In genomic region chr21:14607262-14607661, GRCh38 we compare ENCODE assay signal across 31 cellular contexts.
"Had no signal": no experiment of that assay in that cellular context is flagged by ENCODE, and none has a peak within 500 bp of the region (broad histone marks: within the 10 kb centered on the region; RNA-seq: fewer than 3 reads in every experiment).

No MANE protein-coding gene starts in this region.

- DNase-seq: activated CD4-positive, alpha-beta memory T cell treated with anti-CD3 and anti-CD28 coated beads, Interleukin-2, amount 10 ng/mL, durations not matched to agents 7 days and 5 days; activated CD4-positive, alpha-beta T cell treated with anti-CD3 and anti-CD28 coated beads for 1 hour; activated CD4-positive, alpha-beta T cell treated with anti-CD3 and anti-CD28 coated beads for 4 hours; activated CD4-positive, alpha-beta T cell treated with anti-CD3 and anti-CD28 coated beads, Interleukin-2, amount 10 ng/mL, durations not matched to agents 7 days and 5 days; activated CD4-positive, alpha-beta T cell treated with anti-CD3 and anti-CD28 coated beads, Interleukin-2, amount 50 U/mL, for 4 hours; activated CD8-positive, alpha-beta memory T cell treated with anti-CD3 and anti-CD28 coated beads, Interleukin-2, amount 50 U/mL, for 48 hours; activated gamma-delta T cell; activated naive CD4-positive, alpha-beta T cell; activated naive CD4-positive, alpha-beta T cell treated with anti-CD3 and anti-CD28 coated beads, Interleukin-2, amount 10 ng/mL, durations not matched to agents 7 days and 5 days; activated naive CD8-positive, alpha-beta T cell treated with anti-CD3 and anti-CD28 coated beads, Interleukin-2, amount 10 ng/mL, durations not matched to agents 7 days and 5 days; activated T-cell treated with anti-CD3 and anti-CD28 coated beads for 4 hours; activated T-cell treated with anti-CD3 and anti-CD28 coated beads, Interleukin-2, amount 50 U/mL, for 24 hours; activated T-cell treated with anti-CD3 and anti-CD28 coated beads, Interleukin-2, amount 50 U/mL, for 72 hours; brain microvascular endothelial cell; dermis blood vessel endothelial cell; effector CD4-positive, alpha-beta T cell; effector memory CD8-positive, alpha-beta T cell; esophagus squamous epithelium; foreskin melanocyte; heart right ventricle; T-helper 1 cell; T-helper 17 cell had no signal

- H3K27me3 Mint-ChIP-seq: activated CD4-positive, alpha-beta memory T cell treated with anti-CD3 and anti-CD28 coated beads, Interleukin-2, amount 10 ng/mL, durations not matched to agents 7 days and 5 days; activated CD4-positive, alpha-beta T cell treated with anti-CD3 and anti-CD28 coated beads, Interleukin-2, amount 10 ng/mL, durations not matched to agents 7 days and 5 days; activated naive CD4-positive, alpha-beta T cell treated with anti-CD3 and anti-CD28 coated beads, Interleukin-2, amount 10 ng/mL, durations not matched to agents 7 days and 5 days; activated naive CD8-positive, alpha-beta T cell treated with anti-CD3 and anti-CD28 coated beads, Interleukin-2, amount 10 ng/mL, durations not matched to agents 7 days and 5 days; activated T-cell treated with anti-CD3 and anti-CD28 coated beads, Interleukin-2, amount 50 U/mL, for 24 hours; central memory CD8-positive, alpha-beta T cell; effector memory CD8-positive, alpha-beta T cell; T-helper 17 cell had no signal

- H3K9me3 ChIP-seq: ascending aorta, gastroesophageal sphincter had no signal

- H3K4me3 Mint-ChIP-seq: activated CD4-positive, alpha-beta memory T cell treated with anti-CD3 and anti-CD28 coated beads, Interleukin-2, amount 10 ng/mL, durations not matched to agents 7 days and 5 days; activated CD4-positive, alpha-beta T cell treated with anti-CD3 and anti-CD28 coated beads, Interleukin-2, amount 10 ng/mL, durations not matched to agents 7 days and 5 days; activated naive CD4-positive, alpha-beta T cell treated with anti-CD3 and anti-CD28 coated beads, Interleukin-2, amount 10 ng/mL, durations not matched to agents 7 days and 5 days; activated naive CD8-positive, alpha-beta T cell treated with anti-CD3 and anti-CD28 coated beads, Interleukin-2, amount 10 ng/mL, durations not matched to agents 7 days and 5 days; activated T-cell treated with anti-CD3 and anti-CD28 coated beads, Interleukin-2, amount 50 U/mL, for 24 hours; activated T-cell treated with anti-CD3 and anti-CD28 coated beads, Interleukin-2, amount 50 U/mL, for 72 hours; central memory CD8-positive, alpha-beta T cell; effector memory CD8-positive, alpha-beta T cell; T-helper 17 cell; WTC11 had no signal

- H3K27ac ChIP-seq: ascending aorta, brain microvascular endothelial cell, coronary artery, esophagus squamous epithelium, gastroesophageal sphincter, heart right ventricle, VCaP had no signal

- FAIRE-seq: bronchial epithelial cell, TTC549 had no signal

- H3K4me3 ChIP-seq: ascending aorta, coronary artery, esophagus squamous epithelium, gastroesophageal sphincter, heart right ventricle had no signal

- H3K9me3 Mint-ChIP-seq: activated T-cell treated with anti-CD3 and anti-CD28 coated beads, Interleukin-2, amount 50 U/mL, for 72 hours; central memory CD8-positive, alpha-beta T cell had no signal

- H3K27me3 ChIP-seq: ascending aorta, brain microvascular endothelial cell, esophagus squamous epithelium, gastroesophageal sphincter, heart right ventricle had no signal

- H3K36me3 ChIP-seq: ascending aorta, brain microvascular endothelial cell, esophagus squamous epithelium, gastroesophageal sphincter, heart right ventricle had no signal

- ATAC-seq: activated naive CD4-positive, alpha-beta T cell treated with anti-CD3 and anti-CD28 coated beads, Interleukin-2, amount 50 U/mL, for 72 hours; activated T-cell treated with anti-CD3 and anti-CD28 coated beads, Interleukin-2, amount 50 U/mL, for 72 hours; effector memory CD8-positive, alpha-beta T cell; gastroesophageal sphincter; heart right ventricle; T-helper 17 cell; WTC11 had no signal

- H3K27ac Mint-ChIP-seq: activated CD4-positive, alpha-beta memory T cell treated with anti-CD3 and anti-CD28 coated beads, Interleukin-2, amount 10 ng/mL, durations not matched to agents 7 days and 5 days; activated CD4-positive, alpha-beta T cell treated with anti-CD3 and anti-CD28 coated beads, Interleukin-2, amount 10 ng/mL, durations not matched to agents 7 days and 5 days; activated naive CD4-positive, alpha-beta T cell treated with anti-CD3 and anti-CD28 coated beads, Interleukin-2, amount 10 ng/mL, durations not matched to agents 7 days and 5 days; activated naive CD4-positive, alpha-beta T cell treated with anti-CD3 and anti-CD28 coated beads, Interleukin-2, amount 50 U/mL, for 72 hours; activated naive CD8-positive, alpha-beta T cell treated with anti-CD3 and anti-CD28 coated beads, Interleukin-2, amount 10 ng/mL, durations not matched to agents 7 days and 5 days; activated T-cell treated with anti-CD3 and anti-CD28 coated beads, Interleukin-2, amount 50 U/mL, for 24 hours; activated T-cell treated with anti-CD3 and anti-CD28 coated beads, Interleukin-2, amount 50 U/mL, for 72 hours; effector memory CD8-positive, alpha-beta T cell; T-helper 17 cell had no signal

- H3K4me1 ChIP-seq: ascending aorta had no signal
